ENCODE assay signal across 2 cellular contexts in genomic region chr21:45136500-45136899, GRCh38.
TF ChIP-seq lines count a peak whose summit lies in the region.

No MANE protein-coding gene starts in this region.

TF ChIP-seq in IMR-90, 13 proteins besides CTCF, POLR2A, EP300 and RAD21:
- TF ChIP-seq MAFK (IDR thresholded peaks at IDR 0.05; ENCODE audit: low read depth, low read length), result no peak
- no peak for TF ChIP-seq CHD1 (IDR thresholded peaks at IDR 0.05; ENCODE audit: low read depth, low read length)
- TF ChIP-seq MXI1 (IDR thresholded peaks at IDR 0.05; ENCODE audit: borderline replicate concordance, low read depth, low read length), result no peak
- TF ChIP-seq ELK1 (IDR thresholded peaks at IDR 0.05; ENCODE audit: borderline replicate concordance, low read depth, low read length), result no peak
- TF ChIP-seq SMC3 (IDR thresholded peaks at IDR 0.05; ENCODE audit: low read depth, low read length), result no peak
- TF ChIP-seq FOS (IDR thresholded peaks at IDR 0.05; ENCODE audit: low read depth, low read length), result no peak
- TF ChIP-seq NFE2L2 (IDR thresholded peaks at IDR 0.05; ENCODE audit: low read depth, low read length), result no peak
- no peak for TF ChIP-seq USF2 (IDR thresholded peaks at IDR 0.05; ENCODE audit: low read depth, low read length)
- TF ChIP-seq RFX5 (IDR thresholded peaks at IDR 0.05; ENCODE audit: low read depth, low read length), result no peak

TF ChIP-seq in K562, 482 proteins besides CTCF, POLR2A, EP300 and RAD21:
- TF ChIP-seq TAF7 (tag; IDR thresholded peaks at IDR 0.05) (no peak), MYNN (IDR thresholded peaks at IDR 0.05) (0 out of 2 replicates have a peak, but pooled peaks have one; percentile 3), MYNN (CRISPR knock-in tag; IDR thresholded peaks at IDR 0.05) (no peak), MLX (CRISPR knock-in tag; conservative IDR thresholded peaks at IDR 0.05) (no peak), ZNF655 (CRISPR knock-in tag; IDR thresholded peaks at IDR 0.05) (no peak), NONO (IDR thresholded peaks at IDR 0.05; ENCODE audit: low read depth in 2 of 2, low read length in 1 of 2) (no peak), USF1 (CRISPR knock-in tag; IDR thresholded peaks at IDR 0.05) (no peak), TFAP4 (CRISPR knock-in tag; IDR thresholded peaks at IDR 0.05; ENCODE audit: borderline replicate concordance) (peak; percentile 22; the same call in 1 of the 2 replicates)
